ENCODE assay signal across 8 cellular contexts in the genomic region with DNA sequence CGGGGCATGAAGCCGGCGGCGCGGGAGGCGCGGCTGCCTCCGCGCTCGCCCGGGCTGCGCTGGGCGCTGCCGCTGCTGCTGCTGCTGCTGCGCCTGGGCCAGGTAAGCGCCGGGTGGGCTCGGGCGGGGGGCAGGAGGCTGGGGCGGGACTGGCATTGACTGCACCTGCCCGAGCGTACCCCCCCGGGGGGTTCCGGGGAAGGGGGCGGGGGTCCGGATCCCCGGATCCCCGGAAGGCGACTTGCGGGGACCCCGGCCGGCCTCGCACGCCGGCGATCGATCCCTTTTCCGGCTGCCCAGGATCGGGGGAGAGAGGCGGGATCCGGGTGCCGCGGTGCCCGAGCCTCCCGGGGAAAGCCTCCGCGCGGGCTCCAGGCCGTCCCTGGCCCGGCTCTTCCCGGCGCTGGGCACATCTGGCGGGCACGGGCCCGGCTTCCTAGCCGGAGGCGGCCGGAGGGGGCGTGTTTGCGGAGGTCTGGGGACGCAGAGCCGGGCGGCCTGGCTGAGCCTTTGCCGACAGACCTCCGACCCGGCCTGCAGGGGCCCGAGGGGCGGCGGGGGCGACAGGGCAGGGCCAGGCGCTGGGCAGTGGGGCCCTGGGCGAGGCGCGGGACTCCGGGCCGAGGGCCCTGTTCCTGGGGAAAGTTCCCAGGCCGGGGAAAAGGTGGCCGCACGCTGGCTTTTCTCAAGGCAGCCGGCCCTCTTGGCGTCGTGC. TPM values are rescaled to one million over a fixed set of nuclear protein-coding genes. Genes with fewer than 3 reads are reported as not detected.
A peak's percentile ranks its signal among the peaks of the same experiment; 100 is the strongest.
DNase-seq lines count a peak whose midpoint lies in the region; ATAC-seq and TF ChIP-seq lines count a peak whose summit lies in the region.

No MANE protein-coding gene starts in this region.

- peak overlapping the region in 1 of 2 donors; percentile 85 for H3K27ac Mint-ChIP-seq in activated naive CD4-positive, alpha-beta T cell treated with anti-CD3 and anti-CD28 coated beads, Interleukin-2, amount 50 U/mL, for 72 hours

- TF ChIP-seq POLR2A in HCT116 (IDR thresholded peaks at IDR 0.05; ENCODE audit: borderline replicate concordance, extremely low read depth, insufficient read depth, insufficient read length) (no peak), prostate gland (IDR thresholded peaks at IDR 0.05) (no peak)

- POLR2A ChIA-PET in HCT116 (lab: Charles Lee), result no interaction called here

- intact Hi-C loops in HCT116 (cut with micrococcal nuclease) (loop anchor here (5.0 kb wide), 1 partner anchor 34 kb away; no protein-coding TSS in a partner anchor), left ventricle myocardium superior (cut with micrococcal nuclease) (no loop called here), prostate gland (cut with DNase I) (no loop called here)

- H3K4me3 ChIP-seq in HCT116 (replicated peaks in 1 of 2; ENCODE audit: low read depth in 1 of 2, low read length in 2 of 2) (peak overlapping the region; percentile 61 to 76), MM.1S (ENCODE audit: low read length) (peak overlapping the region; percentile 66), prostate gland (peak overlapping the region; percentile 72 to 91)

- CTCF ChIA-PET in HCT116 (lab: Charles Lee), result interaction anchor here (1.2 kb wide), 1 partner anchor 128 kb away, joined by 4 read pairs; no protein-coding TSS in a partner anchor

- H3K9ac ChIP-seq in HCT116 (ENCODE audit: low read length) (peak overlapping the region; percentile 77), MM.1S (ENCODE audit: low read length) (peak overlapping the region; percentile 37; the same call in 1 of the 2 replicates)

- no peaks in the 10 kb centered on the region for H3K9me3 Mint-ChIP-seq in activated naive CD4-positive, alpha-beta T cell treated with anti-CD3 and anti-CD28 coated beads, Interleukin-2, amount 50 U/mL, for 72 hours

- H3K9me3 ChIP-seq in HCT116 (ENCODE audit: control insufficient read depth in 1 of 2, insufficient read depth in 1 of 2, low read depth in 1 of 2, low read length in 2 of 2) (no peaks in the 10 kb centered on the region), MM.1S (replicated peaks; ENCODE audit: insufficient read depth, low read length) (no peaks in the 10 kb centered on the region), prostate gland (no peaks in the 10 kb centered on the region)

- RAD21 ChIA-PET in HCT116 (lab: Charles Lee; ENCODE audit: low non-redundant PET in 1 of 2, low total read pairs in 2 of 2, uncharacterized antibody in 2 of 2, unreplicated experiment in 2 of 2), result no interaction called here

- peak in 1 of 3 experiments; percentile 8; a peak in 1 of 6 replicates for TF ChIP-seq CTCF in HCT116 (IDR thresholded peaks at IDR 0.05 in 2 of 3, conservative IDR thresholded peaks at IDR 0.05 in 1 of 3; ENCODE audit: borderline replicate concordance in 1 of 3, insufficient read depth in 1 of 3, low read depth in 2 of 3, low read length in 2 of 3)
- TF ChIP-seq CTCF in MM.1S (IDR thresholded peaks at IDR 0.05; ENCODE audit: low read length), result no peak
- TF ChIP-seq CTCF in prostate gland (IDR thresholded peaks at IDR 0.05), result peak in 2 of 4 experiments; percentile 10 to 36

- no peaks in the 10 kb centered on the region for H3K36me3 ChIP-seq in HCT116 (ENCODE audit: control insufficient read depth in 1 of 2, insufficient read depth in 2 of 2, low read length in 2 of 2)
- no peaks in the 10 kb centered on the region for H3K36me3 ChIP-seq in MM.1S (replicated peaks; ENCODE audit: insufficient read depth, low read length)
- no peaks in the 10 kb centered on the region for H3K36me3 ChIP-seq in prostate gland

- H3K79me2 ChIP-seq in HCT116 (ENCODE audit: insufficient read depth, low read length), result peaks cover 40% of the 10 kb centered on the region
- no peaks in the 10 kb centered on the region for H3K79me2 ChIP-seq in MM.1S (ENCODE audit: low read length)

- H3K9me2 ChIP-seq in HCT116 (ENCODE audit: insufficient read depth) (no peaks in the 10 kb centered on the region), MM.1S (replicated peaks; ENCODE audit: insufficient read depth, low read length) (no peaks in the 10 kb centered on the region)

- H3K27ac ChIP-seq in HCT116 (ENCODE audit: low read depth, low read length) (peak overlapping the region; percentile 74), MM.1S (ENCODE audit: low read length) (no peak overlapping the region), prostate gland (peak overlapping the region; percentile 87 to 91)

- no peak for TF ChIP-seq RAD21 in HCT116 (IDR thresholded peaks at IDR 0.05; ENCODE audit: low read depth)

- H3K36me3 Mint-ChIP-seq in activated naive CD4-positive, alpha-beta T cell treated with anti-CD3 and anti-CD28 coated beads, Interleukin-2, amount 50 U/mL, for 72 hours, result no peaks in the 10 kb centered on the region

- DNase-seq in NCI-H82 (lab: John Stamatoyannopoulos, UW) (peak; percentile 43), NCI-H82 treated with DMSO at 0.1 percent for 48 hours (lab: John Stamatoyannopoulos, UW; ENCODE audit: unreplicated experiment) (no peak), HCT116 (ENCODE audit: low read depth, low spot score) (no peak), MM.1S (peak; percentile 21), left ventricle myocardium superior (peak; percentile 74), prostate gland (ENCODE audit: low spot score) (no peak), NCI-H524 treated with DMSO at 0.1 percent for 48 hours (lab: John Stamatoyannopoulos, UW) (no peak)
- peak; percentile 42 to 62 for DNase-seq in activated naive CD4-positive, alpha-beta T cell treated with anti-CD3 and anti-CD28 coated beads, Interleukin-2, amount 50 U/mL, for 72 hours (ENCODE audit: low spot score in 2 of 2)

- H3K4me1 ChIP-seq in HCT116 (ENCODE audit: control insufficient read depth in 1 of 2, insufficient read depth in 2 of 2, low read length in 2 of 2) (peaks cover 43 to 52% of the 10 kb centered on the region in 2 experiments), MM.1S (ENCODE audit: low read length) (peaks cover 3% of the 10 kb centered on the region; the same call in 1 of the 2 replicates), prostate gland (replicated peaks) (peaks cover 2% of the 10 kb centered on the region)

- peak overlapping the region; percentile 80 for H3K4me2 ChIP-seq in HCT116 (ENCODE audit: low read length)
- peak overlapping the region; percentile 95 for H3K4me2 ChIP-seq in MM.1S (ENCODE audit: low read depth, low read length)

- 0% methylated on average over 8 of the region's 82 CpGs for WGBS in prostate gland

- H4K20me1 ChIP-seq in HCT116 (ENCODE audit: insufficient read depth), result no peaks in the 10 kb centered on the region
- no peaks in the 10 kb centered on the region for H4K20me1 ChIP-seq in MM.1S (ENCODE audit: insufficient read depth, low read length)

- H3K27me3 ChIP-seq in HCT116 (ENCODE audit: insufficient read depth, low read length) (no peaks in the 10 kb centered on the region), MM.1S (replicated peaks; ENCODE audit: insufficient read depth, low read length) (peaks cover 7% of the 10 kb centered on the region; the same call in 1 of the 2 replicates), prostate gland (replicated peaks; ENCODE audit: insufficient read depth) (no peaks in the 10 kb centered on the region)

- no peaks in the 10 kb centered on the region for H3F3A ChIP-seq in MM.1S (ENCODE audit: insufficient read depth, low read length)

- peak; percentile 66 for ATAC-seq in HCT116
- peak; percentile 67 to 72 for ATAC-seq in activated naive CD4-positive, alpha-beta T cell treated with anti-CD3 and anti-CD28 coated beads, Interleukin-2, amount 50 U/mL, for 72 hours
- ATAC-seq in left ventricle myocardium superior, result peak; percentile 74

- no TSS peak for BruUV-seq in HCT116 (replicated peaks; lab: Mats Ljungman, UMichigan)

- H2AFZ ChIP-seq in HCT116 (ENCODE audit: low read depth, low read length, poor library complexity, severe bottlenecking) (no peak overlapping the region), MM.1S (ENCODE audit: low read length) (peak overlapping the region; percentile 80)

TF ChIP-seq in HCT116, 20 proteins besides CTCF, POLR2A, EP300 and RAD21:
- no peak for TF ChIP-seq CEBPB (IDR thresholded peaks at IDR 0.05; ENCODE audit: low read depth)
- TF ChIP-seq ZFX (IDR thresholded peaks at IDR 0.05), result peak; percentile 73
- no peak for TF ChIP-seq CBX3 (IDR thresholded peaks at IDR 0.05; ENCODE audit: low read depth)
- no peak for TF ChIP-seq FOSL1 (IDR thresholded peaks at IDR 0.05; ENCODE audit: low read depth)
- TF ChIP-seq EZH2 (IDR thresholded peaks at IDR 0.05), result no peak
- no peak for TF ChIP-seq ZNF274 (IDR thresholded peaks at IDR 0.05; ENCODE audit: low read depth, low read length)
- TF ChIP-seq EZH2phosphoT487 (IDR thresholded peaks at IDR 0.05; ENCODE audit: borderline replicate concordance), result no peak
TF ChIP-seq in HCT116: peak in this region for 1.

RNA-seq across cellular contexts. Expression of a gene that starts 0.7 kb away (rescaled TPM):
- total RNA-seq in HCT116 (2021; ENCODE audit: unreplicated experiment), result 19.1 TPM
- polyA plus RNA-seq in HCT116 (2012), result 8.9 and 9.6 TPM in 2 replicates
- 10 to 100 TPM; 23.6 to 26.5 TPM for total RNA-seq in activated naive CD4-positive, alpha-beta T cell treated with anti-CD3 and anti-CD28 coated beads, Interleukin-2, amount 50 U/mL, for 72 hours
- total RNA-seq in left ventricle myocardium superior, result 7.1 TPM
- total RNA-seq in prostate gland, result 10 to 100 TPM; 24.9 to 48.0 TPM

Comparison
In these comparisons a context has a peak if more than half of its experiments do, and no peak if none do; other contexts are left out.
1. DNase-seq: peak in NCI-H82 (single experiment), MM.1S (single experiment), activated naive CD4-positive, alpha-beta T cell treated with anti-CD3 and anti-CD28 coated beads, Interleukin-2, amount 50 U/mL, for 72 hours (2 of 2) and left ventricle myocardium superior (single experiment); none in NCI-H82 treated with DMSO at 0.1 percent for 48 hours (single experiment), HCT116 (single experiment), prostate gland (single experiment) and NCI-H524 treated with DMSO at 0.1 percent for 48 hours (single experiment).
2. Peak in every context shown above with its lines, with median percentiles within 50 percentile points of each other: ATAC-seq and H3K4me3 ChIP-seq.